ENCODE assay signal across 8 cellular contexts in genomic region chr13:33639640-33640080, GRCh38.
DNase-seq lines count a peak whose midpoint lies in the region; ATAC-seq and TF ChIP-seq lines count a peak whose summit lies in the region.

No MANE protein-coding gene starts in this region.

- no peaks in the 10 kb centered on the region for H3K9me3 ChIP-seq in sigmoid colon

- peaks cover 3% of the 10 kb centered on the region for H3K36me3 Mint-ChIP-seq in T-helper 2 cell treated with Interferon-gamma antibody and Interleukin-4, amounts not matched to agents 5 μg/mL and 100 μg/mL, for 36 hours (ENCODE audit: low read depth)
- H3K36me3 Mint-ChIP-seq in nephron progenitor cell (ENCODE audit: low read depth): no peaks in the 10 kb centered on the region

- H3K4me3 ChIP-seq in sigmoid colon: no peak overlapping the region

- 84 to 86% methylated on average over 4 of the region's 4 CpGs for WGBS in sigmoid colon, 2 donors

- no peak for TF ChIP-seq EP300 in sigmoid colon (IDR thresholded peaks at IDR 0.05)

- H3K36me3 ChIP-seq in sigmoid colon: no peaks in the 10 kb centered on the region

- peaks cover 7% of the 10 kb centered on the region for H3K4me1 Mint-ChIP-seq in T-helper 2 cell treated with Interferon-gamma antibody and Interleukin-4, amounts not matched to agents 5 μg/mL and 100 μg/mL, for 36 hours (ENCODE audit: low read depth)
- H3K4me1 Mint-ChIP-seq in nephron progenitor cell: peaks cover 85% of the 10 kb centered on the region

- H3K4me1 ChIP-seq in sigmoid colon: peaks cover 0 to 33% (median 22%) of the 10 kb centered on the region in 4 donors

- peak; percentile 78 for DNase-seq in T-helper 2 cell treated with Interferon-gamma antibody and Interleukin-4, amounts not matched to agents 5 μg/mL and 100 μg/mL, for 36 hours (ENCODE audit: low spot score)
- DNase-seq in sigmoid colon (no peak), nephron progenitor cell (no peak), DMS79 treated with DMSO at 0.1 percent for 48 hours (lab: John Stamatoyannopoulos, UW) (no peak), RKO (ENCODE audit: low spot score) (no peak), T-helper 9 cell (no peak)

- ATAC-seq in GM18870 (IDR thresholded peaks at IDR 0.05; ENCODE audit: unreplicated experiment): peak; percentile 80
- peak; percentile 75 for ATAC-seq in HG02642 (IDR thresholded peaks at IDR 0.05; ENCODE audit: poor library complexity, unreplicated experiment)

- no peaks in the 10 kb centered on the region for H3K27me3 Mint-ChIP-seq in T-helper 2 cell treated with Interferon-gamma antibody and Interleukin-4, amounts not matched to agents 5 μg/mL and 100 μg/mL, for 36 hours (ENCODE audit: low read depth)
- H3K27me3 Mint-ChIP-seq in nephron progenitor cell (ENCODE audit: low read depth, poor library complexity): peaks cover 2% of the 10 kb centered on the region

- H3K27me3 ChIP-seq in sigmoid colon: no peaks in the 10 kb centered on the region

- intact Hi-C loops in sigmoid colon (cut with DNase I): no loop called here

- H3K27ac ChIP-seq in sigmoid colon: peak overlapping the region; percentile 4 to 71 (median 36)

- TF ChIP-seq CTCF in sigmoid colon (IDR thresholded peaks at IDR 0.05) (no peak), nephron progenitor cell (IDR thresholded peaks at IDR 0.05) (no peak)

- peaks cover 13% of the 10 kb centered on the region for H3K9me3 Mint-ChIP-seq in T-helper 2 cell treated with Interferon-gamma antibody and Interleukin-4, amounts not matched to agents 5 μg/mL and 100 μg/mL, for 36 hours
- H3K9me3 Mint-ChIP-seq in nephron progenitor cell: no peaks in the 10 kb centered on the region

- no peak for TF ChIP-seq POLR2A in sigmoid colon (IDR thresholded peaks at IDR 0.05)

- H3K27ac Mint-ChIP-seq in T-helper 2 cell treated with Interferon-gamma antibody and Interleukin-4, amounts not matched to agents 5 μg/mL and 100 μg/mL, for 36 hours: no peak overlapping the region
- no peak overlapping the region for H3K27ac Mint-ChIP-seq in nephron progenitor cell

- no peak overlapping the region for H3K4me3 Mint-ChIP-seq in T-helper 2 cell treated with Interferon-gamma antibody and Interleukin-4, amounts not matched to agents 5 μg/mL and 100 μg/mL, for 36 hours
- H3K4me3 Mint-ChIP-seq in nephron progenitor cell: no peak overlapping the region
